ENCODE assay signal across 1 cellular context in genomic region chr11:69674886-69675714, GRCh38.
TF ChIP-seq lines count a peak whose summit lies in the region.

Gene LTO1 (minus strand): TSS chr11:69675353. CDS start chr11:69675239, 114 bp downstream.

TF ChIP-seq in HepG2, 621 proteins besides CTCF, POLR2A, EP300 and RAD21 (continued from another document and continues in another):
- no peak for TF ChIP-seq ZBTB49 (CRISPR knock-in tag; IDR thresholded peaks at IDR 0.05; ENCODE audit: borderline replicate concordance)
- peak; percentile 71 for TF ChIP-seq GABPA (IDR thresholded peaks at IDR 0.05; ENCODE audit: low read depth, low read length)
- TF ChIP-seq GABPA (CRISPR knock-in tag; IDR thresholded peaks at IDR 0.05; ENCODE audit: low read depth): peak; percentile 88
- TF ChIP-seq RARA (CRISPR knock-in tag; IDR thresholded peaks at IDR 0.05): no peak; the same call in 1 of the 2 replicates
- TF ChIP-seq SETDB1 (CRISPR knock-in tag; IDR thresholded peaks at IDR 0.05; ENCODE audit: borderline replicate concordance): no peak
- TF ChIP-seq ZNF225 (CRISPR knock-in tag; IDR thresholded peaks at IDR 0.05): no peak
- peak; percentile 22; the same call in 1 of the 2 replicates for TF ChIP-seq ZNF609 (CRISPR knock-in tag; IDR thresholded peaks at IDR 0.05; ENCODE audit: borderline replicate concordance)
- no peak for TF ChIP-seq ZSCAN12 (CRISPR knock-in tag; IDR thresholded peaks at IDR 0.05)
- no peak for TF ChIP-seq ZBTB2 (CRISPR knock-in tag; IDR thresholded peaks at IDR 0.05; ENCODE audit: low read depth)
- no peak for TF ChIP-seq TBL1XR1 (IDR thresholded peaks at IDR 0.05; ENCODE audit: borderline replicate concordance, low read length, partially characterized antibody)
- peak; percentile 74; the same call in 1 of the 2 replicates for TF ChIP-seq CSRNP1 (CRISPR knock-in tag; IDR thresholded peaks at IDR 0.05)
- peak; percentile 16; the same call in 1 of the 2 replicates for TF ChIP-seq ZSCAN25 (CRISPR knock-in tag; IDR thresholded peaks at IDR 0.05)
- peak; percentile 70; the same call in 1 of the 2 replicates for TF ChIP-seq KAT7 (CRISPR knock-in tag; IDR thresholded peaks at IDR 0.05; ENCODE audit: borderline replicate concordance)
- TF ChIP-seq CBX5 (CRISPR knock-in tag; IDR thresholded peaks at IDR 0.05; ENCODE audit: borderline replicate concordance): no peak; the same call in 1 of the 2 replicates
- no peak for TF ChIP-seq ZNF713 (CRISPR knock-in tag; IDR thresholded peaks at IDR 0.05)
- peak; percentile 54; the same call in 1 of the 2 replicates for TF ChIP-seq SUZ12 (IDR thresholded peaks at IDR 0.05; ENCODE audit: low read depth, low read length)
- no peak for TF ChIP-seq SRSF9 (IDR thresholded peaks at IDR 0.05; ENCODE audit: borderline replicate concordance, insufficient read depth, low read depth, low read length, poor library complexity, severe bottlenecking)
- no peak for TF ChIP-seq BCLAF1 (IDR thresholded peaks at IDR 0.05)
- no peak for TF ChIP-seq ETS1 (CRISPR knock-in tag; IDR thresholded peaks at IDR 0.05)
- peak; percentile 56; the same call in 1 of the 2 replicates for TF ChIP-seq ARNT2 (CRISPR knock-in tag; IDR thresholded peaks at IDR 0.05; ENCODE audit: low read depth)
- TF ChIP-seq BATF2 (CRISPR knock-in tag; IDR thresholded peaks at IDR 0.05): no peak
- TF ChIP-seq ZNF354B (CRISPR knock-in tag; IDR thresholded peaks at IDR 0.05): no peak
- TF ChIP-seq ZBTB4 (CRISPR knock-in tag; IDR thresholded peaks at IDR 0.05; ENCODE audit: borderline replicate concordance): no peak
